11 cellular contexts compared by ENCODE assay signal in genomic region chr3:49386056-49386756, GRCh38. TPM values are rescaled to one million over a fixed set of nuclear protein-coding genes. Genes with fewer than 3 reads are reported as not detected.
DNase-seq lines count a peak whose midpoint lies in the region; ATAC-seq and TF ChIP-seq lines count a peak whose summit lies in the region.
"Had no signal": no experiment of that assay in that cellular context is flagged by ENCODE, and none has a peak within 500 bp of the region (broad histone marks: within the 10 kb centered on the region; RNA-seq: fewer than 3 reads in every experiment).

No MANE protein-coding gene starts in this region.

- CTCF ChIA-PET in activated B cell treated with CpG ODN at 0.5 μM for 24 hours (lab: Charles Lee): interaction anchor here (0.8 kb wide), 1 partner anchor 46 kb away, joined by 3 read pairs; no protein-coding TSS in a partner anchor

- H3K27ac Mint-ChIP-seq in activated B cell treated with CpG ODN at 0.5 μM for 24 hours: peak overlapping the region; percentile 82

- intact Hi-C loops in activated B cell treated with CpG ODN at 0.5 μM for 24 hours (cut with micrococcal nuclease): no loop called here

- peaks cover 67% of the 10 kb centered on the region for H3K4me1 Mint-ChIP-seq in activated B cell treated with CpG ODN at 0.5 μM for 24 hours

- ATAC-seq in activated B cell treated with CpG ODN at 0.5 μM for 24 hours (ENCODE audit: low read depth): peak; percentile 31
- ATAC-seq in GM21367 (IDR thresholded peaks at IDR 0.05; ENCODE audit: unreplicated experiment): no peak
- ATAC-seq: activated naive CD4-positive, alpha-beta T cell treated with anti-CD3 and anti-CD28 coated beads, Interleukin-2, amount 50 U/mL, for 72 hours had no signal

- peaks cover 26% of the 10 kb centered on the region for H3K36me3 Mint-ChIP-seq in activated B cell treated with CpG ODN at 0.5 μM for 24 hours (ENCODE audit: low read depth)
- H3K36me3 Mint-ChIP-seq: activated naive CD4-positive, alpha-beta T cell treated with anti-CD3 and anti-CD28 coated beads, Interleukin-2, amount 50 U/mL, for 72 hours had no signal

- H3K27me3 Mint-ChIP-seq in activated B cell treated with CpG ODN at 0.5 μM for 24 hours: no peaks in the 10 kb centered on the region

- DNase-seq in Kasumi-1 (lab: John Stamatoyannopoulos, UW) (peak; percentile 76 to 78), activated B cell treated with CpG ODN at 0.5 μM for 24 hours (no peak), pons (ENCODE audit: low spot score) (peak; percentile 17), ureter (ENCODE audit: low spot score) (no peak), DMS79 treated with DMSO at 0.1 percent for 48 hours (lab: John Stamatoyannopoulos, UW) (no peak)
- DNase-seq: activated CD4-positive, CD25-positive, alpha-beta regulatory T cell treated with anti-CD3 and anti-CD28 coated beads, Interleukin-2, amount 50 U/mL, for 72 hours; DMS 273 treated with DMSO at 0.1 percent for 48 hours; effector CD8-positive, alpha-beta T cell; NCI-H1930 had no signal

- H3K9me3 Mint-ChIP-seq in activated B cell treated with CpG ODN at 0.5 μM for 24 hours: no peaks in the 10 kb centered on the region
- H3K9me3 Mint-ChIP-seq: activated naive CD4-positive, alpha-beta T cell treated with anti-CD3 and anti-CD28 coated beads, Interleukin-2, amount 50 U/mL, for 72 hours had no signal

- H3K4me3 Mint-ChIP-seq in activated B cell treated with CpG ODN at 0.5 μM for 24 hours: peak overlapping the region; percentile 68

- no peak for TF ChIP-seq CTCF in activated B cell treated with CpG ODN at 0.5 μM for 24 hours (IDR thresholded peaks at IDR 0.05)

- POLR2A ChIA-PET in activated B cell treated with CpG ODN at 0.5 μM for 24 hours (lab: Charles Lee): interaction anchor here (0.7 kb wide), 1 partner anchor 8 kb away, joined by 9 read pairs; no protein-coding TSS in a partner anchor

RNA-seq across cellular contexts. Expression of gene RHOA, which starts 25.6 kb away (rescaled TPM):
- total RNA-seq in activated B cell treated with CpG ODN at 0.5 μM for 24 hours (399 and 425 TPM in 2 replicates), ureter (379 TPM)

RNA-seq across cellular contexts. Expression of gene TCTA, which starts 26.0 kb away (rescaled TPM):
- 26.4 and 32.2 TPM in 2 replicates for total RNA-seq in activated B cell treated with CpG ODN at 0.5 μM for 24 hours
- 37.1 TPM for total RNA-seq in ureter

RNA-seq across cellular contexts. Expression of gene GPX1, which starts 28.1 kb away (rescaled TPM):
- total RNA-seq in activated B cell treated with CpG ODN at 0.5 μM for 24 hours: 90.0 and 94.6 TPM in 2 replicates
- total RNA-seq in ureter: 270 TPM

RNA-seq across cellular contexts. Expression of gene AMT, which starts 36.1 kb away (rescaled TPM):
- total RNA-seq in activated B cell treated with CpG ODN at 0.5 μM for 24 hours: 7.0 and 7.3 TPM in 2 replicates
- 29.1 TPM for total RNA-seq in ureter

RNA-seq across cellular contexts. Expression of gene NICN1, which starts 42.9 kb away (rescaled TPM):
- total RNA-seq in activated B cell treated with CpG ODN at 0.5 μM for 24 hours: 14.4 and 18.0 TPM in 2 replicates
- 27.4 TPM for total RNA-seq in ureter

Comparison
In these comparisons a context has a peak if more than half of its experiments do, and no peak if none do; other contexts are left out.
1. DNase-seq: peak in Kasumi-1 (2 of 2) and pons (single experiment); none in activated B cell treated with CpG ODN at 0.5 μM for 24 hours (single experiment), ureter (single experiment) and DMS79 treated with DMSO at 0.1 percent for 48 hours (single experiment).